36 cellular contexts compared by ENCODE assay signal in genomic region chr10:113445736-113446135, GRCh38.
"Had no signal": no experiment of that assay in that cellular context is flagged by ENCODE, and none has a peak within 500 bp of the region (broad histone marks: within the 10 kb centered on the region; RNA-seq: fewer than 3 reads in every experiment).

No MANE protein-coding gene starts in this region.

- H3K27me3 ChIP-seq: breast epithelium had no signal

- H3K27me3 Mint-ChIP-seq: activated naive CD8-positive, alpha-beta T cell had no signal

- H3K4me1 Mint-ChIP-seq: activated CD4-positive, alpha-beta T cell treated with anti-CD3 and anti-CD28 coated beads for 36 hours; activated CD4-positive, alpha-beta T cell treated with anti-CD3 and anti-CD28 coated beads, Interleukin-2, amount 10 ng/mL, durations not matched to agents 24 days and 14 days; activated CD8-positive, alpha-beta memory T cell treated with anti-CD3 and anti-CD28 coated beads, Interleukin-2, amount 10 ng/mL, durations not matched to agents 7 days and 5 days; T-helper 17 cell had no signal

- H3K4me1 ChIP-seq: breast epithelium, foreskin keratinocyte, gastrocnemius medialis had no signal

- H3K27ac ChIP-seq: breast epithelium, cardiac muscle cell, coronary artery, dorsolateral prefrontal cortex, foreskin keratinocyte, gastrocnemius medialis, heart right ventricle had no signal

- H3K4me3 Mint-ChIP-seq: activated CD4-positive, alpha-beta memory T cell treated with anti-CD3 and anti-CD28 coated beads for 36 hours; activated CD4-positive, alpha-beta T cell treated with anti-CD3 and anti-CD28 coated beads for 36 hours; activated CD4-positive, alpha-beta T cell treated with anti-CD3 and anti-CD28 coated beads, Interleukin-2, amount 10 ng/mL, durations not matched to agents 24 days and 14 days; activated CD8-positive, alpha-beta memory T cell treated with anti-CD3 and anti-CD28 coated beads, Interleukin-2, amount 10 ng/mL, durations not matched to agents 7 days and 5 days; activated CD8-positive, alpha-beta T cell treated with anti-CD3 and anti-CD28 coated beads, Interleukin-2, amount 10 ng/mL, durations not matched to agents 7 days and 5 days; activated naive CD8-positive, alpha-beta T cell; activated T-helper 1 cell treated with anti-CD3 and anti-CD28 coated beads, Interleukin-12 subunit alpha, Interleukin-12 subunit beta, Interleukin-2, Interleukin-4 antibody, amounts not matched to agents 30 ng/mL and 10 ng/mL and 1 ng/mL, durations not matched to agents 14 hours and 24 hours and 36 hours; brain; dendritic cell treated with granulocyte-macrophage colony-stimulating factor and Interleukin-4, amounts not matched to agents 40 ng/mL and 50 ng/mL, for 4 days; endodermal cell; T-helper 17 cell; T-helper 2 cell treated with Interferon-gamma antibody and Interleukin-4, amounts not matched to agents 5 μg/mL and 100 μg/mL, for 36 hours had no signal

- H3K9me3 Mint-ChIP-seq: activated CD4-positive, alpha-beta memory T cell treated with anti-CD3 and anti-CD28 coated beads for 36 hours; activated CD4-positive, alpha-beta T cell treated with anti-CD3 and anti-CD28 coated beads, Interleukin-2, amount 10 ng/mL, durations not matched to agents 24 days and 14 days; activated T-helper 1 cell treated with anti-CD3 and anti-CD28 coated beads, Interleukin-12 subunit alpha, Interleukin-12 subunit beta, Interleukin-2, Interleukin-4 antibody, amounts not matched to agents 30 ng/mL and 10 ng/mL and 1 ng/mL, durations not matched to agents 14 hours and 24 hours and 36 hours; activated T-helper 2 cell treated with anti-CD3 and anti-CD28 coated beads, Interferon-gamma antibody, Interleukin-2, Interleukin-4, amounts not matched to agents 10 μg/mL and 5 μg/mL and 100 μg/mL, durations not matched to agents 14 hours and 24 hours and 36 hours; dendritic cell treated with granulocyte-macrophage colony-stimulating factor and Interleukin-4, amounts not matched to agents 40 ng/mL and 50 ng/mL, for 4 days; endodermal cell; T-helper 2 cell treated with Interferon-gamma antibody and Interleukin-4, amounts not matched to agents 5 μg/mL and 100 μg/mL, for 36 hours had no signal

- H3K9me3 ChIP-seq: breast epithelium, gastrocnemius medialis, heart right ventricle had no signal

- H3K27ac Mint-ChIP-seq: activated CD4-positive, alpha-beta memory T cell treated with anti-CD3 and anti-CD28 coated beads for 36 hours; activated CD4-positive, alpha-beta T cell treated with anti-CD3 and anti-CD28 coated beads for 36 hours; activated CD4-positive, alpha-beta T cell treated with anti-CD3 and anti-CD28 coated beads, Interleukin-2, amount 10 ng/mL, durations not matched to agents 24 days and 14 days; activated CD8-positive, alpha-beta memory T cell treated with anti-CD3 and anti-CD28 coated beads, Interleukin-2, amount 10 ng/mL, durations not matched to agents 7 days and 5 days; activated CD8-positive, alpha-beta T cell treated with anti-CD3 and anti-CD28 coated beads, Interleukin-2, amount 10 ng/mL, durations not matched to agents 7 days and 5 days; activated naive CD8-positive, alpha-beta T cell; activated T-helper 1 cell treated with anti-CD3 and anti-CD28 coated beads, Interleukin-12 subunit alpha, Interleukin-12 subunit beta, Interleukin-2, Interleukin-4 antibody, amounts not matched to agents 30 ng/mL and 10 ng/mL and 1 ng/mL, durations not matched to agents 14 hours and 24 hours and 36 hours; activated T-helper 2 cell treated with anti-CD3 and anti-CD28 coated beads, Interferon-gamma antibody, Interleukin-2, Interleukin-4, amounts not matched to agents 10 μg/mL and 5 μg/mL and 100 μg/mL, durations not matched to agents 14 hours and 24 hours and 36 hours; brain; dendritic cell treated with granulocyte-macrophage colony-stimulating factor and Interleukin-4, amounts not matched to agents 40 ng/mL and 50 ng/mL, for 4 days; endodermal cell; T-helper 17 cell; T-helper 2 cell treated with Interferon-gamma antibody and Interleukin-4, amounts not matched to agents 5 μg/mL and 100 μg/mL, for 36 hours had no signal

- H3K4me3 ChIP-seq: breast epithelium, cardiac muscle cell, coronary artery, dorsolateral prefrontal cortex, gastrocnemius medialis, heart right ventricle had no signal

- DNase-seq: activated CD4-positive, alpha-beta memory T cell treated with anti-CD3 and anti-CD28 coated beads for 36 hours; activated CD4-positive, alpha-beta T cell treated with anti-CD3 and anti-CD28 coated beads for 36 hours; activated CD4-positive, alpha-beta T cell treated with anti-CD3 and anti-CD28 coated beads, Interleukin-2, amount 10 ng/mL, durations not matched to agents 24 days and 14 days; activated CD4-positive, CD25-positive, alpha-beta regulatory T cell; activated CD4-positive, CD25-positive, alpha-beta regulatory T cell treated with anti-CD3 and anti-CD28 coated beads, Interleukin-2, amount 50 U/mL, for 72 hours; activated CD8-positive, alpha-beta memory T cell treated with anti-CD3 and anti-CD28 coated beads, Interleukin-2, amount 10 ng/mL, durations not matched to agents 7 days and 5 days; activated CD8-positive, alpha-beta memory T cell treated with anti-CD3 and anti-CD28 coated beads, Interleukin-2, amount 50 U/mL, for 4 hours; activated CD8-positive, alpha-beta T cell treated with anti-CD3 and anti-CD28 coated beads, Interleukin-2, amount 10 ng/mL, durations not matched to agents 7 days and 5 days; activated gamma-delta T cell; activated naive CD4-positive, alpha-beta T cell treated with anti-CD3 and anti-CD28 coated beads, Interleukin-2, amount 50 U/mL, for 16 hours; activated naive CD4-positive, alpha-beta T cell treated with Interleukin-2 at 50 U/mL for 16 hours; activated T-cell treated with anti-CD3 and anti-CD28 coated beads, Interleukin-2, amount 50 U/mL, for 1 hour; activated T-cell treated with anti-CD3 and anti-CD28 coated beads, Interleukin-2, amount 50 U/mL, for 48 hours; amygdala; aorta; central memory CD4-positive, alpha-beta T cell; cerebellar nuclear complex; dorsolateral prefrontal cortex; effector memory CD4-positive, alpha-beta T cell; endodermal cell; foreskin keratinocyte; gastrocnemius medialis; heart right ventricle; T-helper 1 cell; T-helper 17 cell; T1000 had no signal

- H3K36me3 Mint-ChIP-seq: activated CD4-positive, alpha-beta memory T cell treated with anti-CD3 and anti-CD28 coated beads for 36 hours; activated CD8-positive, alpha-beta memory T cell treated with anti-CD3 and anti-CD28 coated beads, Interleukin-2, amount 10 ng/mL, durations not matched to agents 7 days and 5 days; activated naive CD8-positive, alpha-beta T cell; brain had no signal

- ATAC-seq: activated CD4-positive, alpha-beta T cell treated with anti-CD3 and anti-CD28 coated beads for 36 hours; activated CD8-positive, alpha-beta memory T cell treated with anti-CD3 and anti-CD28 coated beads, Interleukin-2, amount 10 ng/mL, durations not matched to agents 7 days and 5 days; activated CD8-positive, alpha-beta T cell treated with anti-CD3 and anti-CD28 coated beads, Interleukin-2, amount 10 ng/mL, durations not matched to agents 7 days and 5 days; esophagus mucosa; foreskin keratinocyte; gastrocnemius medialis; heart right ventricle; T-helper 17 cell had no signal

- H3K36me3 ChIP-seq: breast epithelium, cardiac muscle cell, gastrocnemius medialis, heart right ventricle had no signal
